ENCODE assay signal across 8 cellular contexts in the genomic region with DNA sequence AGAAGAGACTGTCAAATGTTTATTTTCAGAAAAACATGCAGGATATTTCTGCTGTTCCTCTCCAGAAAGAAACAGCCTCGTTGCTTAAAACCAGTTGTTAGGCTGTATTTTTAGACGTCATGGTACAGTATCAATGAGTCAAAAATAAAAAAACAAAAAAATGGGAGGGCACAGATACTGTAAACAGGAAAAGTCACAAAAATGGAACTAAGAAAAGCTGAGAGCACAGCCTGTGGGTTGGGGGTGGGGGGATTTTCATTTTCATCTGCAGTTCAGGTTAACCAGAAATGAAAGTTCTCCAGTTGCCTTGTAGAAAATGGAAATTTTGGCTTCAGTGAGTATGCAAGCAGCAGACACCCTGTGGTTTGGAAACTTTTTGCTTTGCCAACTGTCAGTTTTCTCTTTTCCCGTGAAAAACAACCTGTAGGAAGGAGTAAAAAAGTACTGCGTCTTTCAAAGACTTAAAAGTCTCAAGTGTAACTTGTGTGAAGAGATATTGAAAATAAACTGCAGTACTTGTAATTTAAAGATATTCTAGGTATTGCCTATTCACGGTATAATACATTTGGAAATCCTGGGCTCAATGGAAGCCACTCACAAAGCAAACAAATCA. TPM values are rescaled to one million over a fixed set of nuclear protein-coding genes. Genes with fewer than 3 reads are reported as not detected.
DNase-seq lines count a peak whose midpoint lies in the region; ATAC-seq and TF ChIP-seq lines count a peak whose summit lies in the region.

No MANE protein-coding gene starts in this region.

- intact Hi-C loops in lower lobe of right lung (cut with DNase I), result no loop called here
- intact Hi-C loops in transverse colon (cut with DNase I; ENCODE audit: low total_unique reads), result no loop called here

- no peak overlapping the region for H3K4me2 ChIP-seq in neural progenitor cell

- peaks cover 4% of the 10 kb centered on the region for H3K27me3 Mint-ChIP-seq in neural progenitor cell (ENCODE audit: insufficient read depth, low read depth)

- no peaks in the 10 kb centered on the region for H3K36me3 Mint-ChIP-seq in neural progenitor cell

- no peak for TF ChIP-seq POLR2A in transverse colon (IDR thresholded peaks at IDR 0.05)

- H3K4me1 Mint-ChIP-seq in neural progenitor cell, result peaks cover 3% of the 10 kb centered on the region

- H3K27ac Mint-ChIP-seq in neural progenitor cell, result no peak overlapping the region

- no peak overlapping the region for H3K9ac ChIP-seq in neural progenitor cell

- in situ Hi-C loops in transverse colon (cut with MboI; ENCODE audit: low pct_ligation_motif_present in 1 of 4, low pct_unique_long_range_greater_than_20kb in 1 of 4, low sequenced_read_pairs in 3 of 4), result no loop called here

- H3K4me1 ChIP-seq in lower lobe of right lung (peaks cover 85% of the 10 kb centered on the region), transverse colon (peaks cover 0 to 38% (median 16%) of the 10 kb centered on the region in 4 donors), neural progenitor cell (no peaks in the 10 kb centered on the region)

- H3K9me3 Mint-ChIP-seq in neural progenitor cell, result no peaks in the 10 kb centered on the region

- peak overlapping the region; percentile 15 for H3K27ac ChIP-seq in lower lobe of right lung
- H3K27ac ChIP-seq in transverse colon, result peak overlapping the region in 3 of 4 donors; percentile 1 to 26 (median 24)
- no peak overlapping the region for H3K27ac ChIP-seq in neural progenitor cell

- no peaks in the 10 kb centered on the region for H4K20me1 ChIP-seq in neural progenitor cell (ENCODE audit: low read depth)

- H3K4me3 ChIP-seq in lower lobe of right lung (no peak overlapping the region), transverse colon (no peak overlapping the region), neural progenitor cell (no peak overlapping the region)

- TF ChIP-seq CTCF in lower lobe of right lung (IDR thresholded peaks at IDR 0.05) (no peak), transverse colon (IDR thresholded peaks at IDR 0.05) (no peak), neural progenitor cell (IDR thresholded peaks at IDR 0.05) (no peak)

- H3K27me3 ChIP-seq in lower lobe of right lung (ENCODE audit: low read depth) (no peaks in the 10 kb centered on the region), transverse colon (no peaks in the 10 kb centered on the region), neural progenitor cell (no peaks in the 10 kb centered on the region)

- no peak overlapping the region for H3K4me3 Mint-ChIP-seq in neural progenitor cell

- ATAC-seq in GM18858 (IDR thresholded peaks at IDR 0.05; ENCODE audit: unreplicated experiment), result peak; percentile 92
- peak; percentile 87 for ATAC-seq in HG02763 (IDR thresholded peaks at IDR 0.05; ENCODE audit: unreplicated experiment)
- ATAC-seq in lower lobe of right lung, result no peak

- H3K9me3 ChIP-seq in lower lobe of right lung, result no peaks in the 10 kb centered on the region
- no peaks in the 10 kb centered on the region for H3K9me3 ChIP-seq in transverse colon
- H3K9me3 ChIP-seq in neural progenitor cell (ENCODE audit: low read depth), result no peaks in the 10 kb centered on the region

- WGBS in transverse colon (ENCODE audit: low coverage in 1 of 2), 2 donors, result 52 to 54% methylated on average over 5 of the region's 5 CpGs

- H3F3A ChIP-seq in neural progenitor cell (ENCODE audit: low read depth), result no peaks in the 10 kb centered on the region

- H3K36me3 ChIP-seq in lower lobe of right lung (no peaks in the 10 kb centered on the region), transverse colon (no peaks in the 10 kb centered on the region), neural progenitor cell (no peaks in the 10 kb centered on the region)

- H2AFZ ChIP-seq in neural progenitor cell (replicated peaks), result no peak overlapping the region

- DNase-seq in UCSD-AML1 (lab: John Stamatoyannopoulos, UW; ENCODE audit: unreplicated experiment) (peak; percentile 9), lower lobe of right lung (no peak), transverse colon (no peak), AML-193 (lab: John Stamatoyannopoulos, UW) (no peak), neural progenitor cell (ENCODE audit: low spot score) (no peak), medulla oblongata (ENCODE audit: extremely low spot score) (no peak)

- H3K79me2 ChIP-seq in neural progenitor cell (ENCODE audit: low read depth), result no peaks in the 10 kb centered on the region

- no peak for TF ChIP-seq EP300 in transverse colon (IDR thresholded peaks at IDR 0.05; ENCODE audit: low read depth)

RNA-seq across cellular contexts. Expression of a gene that starts 59.0 kb away (rescaled TPM):
- total RNA-seq in lower lobe of right lung (62.4 TPM), transverse colon (10 to 100 TPM; 15.5 to 36.7 (median 26.0) TPM), neural progenitor cell (ENCODE audit: low replicate concordance) (13.0 and 17.3 TPM in 2 replicates)

Comparison
In these comparisons a context has a peak if more than half of its experiments do, and no peak if none do; other contexts are left out.
1. ATAC-seq: peak in GM18858 (single experiment) and HG02763 (single experiment); none in lower lobe of right lung (0 of 2).